ENCODE assay signal across 9 cellular contexts in the genomic region with DNA sequence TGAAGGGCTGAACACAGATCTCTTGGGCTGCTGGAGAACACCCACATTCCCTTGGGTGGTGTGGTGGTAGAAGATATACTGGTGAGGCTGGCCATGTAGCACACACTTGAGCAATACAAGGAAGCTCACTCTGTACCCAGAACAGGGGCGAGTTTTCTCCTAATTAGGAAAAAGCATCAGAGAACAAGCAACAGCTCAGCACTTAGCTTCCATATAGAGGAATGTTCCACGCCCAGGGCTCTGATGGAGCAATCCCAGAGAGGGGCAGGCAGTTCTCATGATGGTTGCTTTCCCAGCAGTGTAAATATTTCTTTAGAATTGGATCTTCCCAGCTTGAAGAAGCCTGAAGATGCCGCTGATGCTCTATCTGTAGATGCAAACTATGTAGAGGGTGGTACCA. TPM values are rescaled to one million over a fixed set of nuclear protein-coding genes. Genes with fewer than 3 reads are reported as not detected.
"Had no signal": no experiment of that assay in that cellular context is flagged by ENCODE, and none has a peak within 500 bp of the region (broad histone marks: within the 10 kb centered on the region; RNA-seq: fewer than 3 reads in every experiment).

No MANE protein-coding gene starts in this region.

- H3K4me3 ChIP-seq: GM23248 had no signal

- H3K4me1 Mint-ChIP-seq: IgD-negative memory B cell had no signal

- ATAC-seq: HepG2 had no signal

- FAIRE-seq: H54, HepG2 had no signal

- H2AFZ ChIP-seq: GM23248 had no signal

- H3K9me3 Mint-ChIP-seq: H9 had no signal

- DNase-seq: GM23248, GOT3, H9, HCEC 1CT had no signal

- H3K27ac Mint-ChIP-seq: H9, IgD-negative memory B cell had no signal

- H3K4me3 Mint-ChIP-seq: H9, IgD-negative memory B cell had no signal

- H3K9ac ChIP-seq: GM23248 had no signal

- H3K27ac ChIP-seq: GM23248, HL-60 had no signal

- H3K36me3 Mint-ChIP-seq: IgD-negative memory B cell had no signal

RNA-seq across cellular contexts. Expression of a gene that starts 21.0 kb away (rescaled TPM):
- total RNA-seq: GM23248, H9, HepG2, HT1080 had no signal
- polyA plus RNA-seq: GM23248, HepG2, IgD-negative memory B cell had no signal
